ENCODE assay signal across 7 cellular contexts in genomic region chr3:73945553-73945952, GRCh38.
"Had no signal": no experiment of that assay in that cellular context is flagged by ENCODE, and none has a peak within 500 bp of the region (broad histone marks: within the 10 kb centered on the region; RNA-seq: fewer than 3 reads in every experiment).

No MANE protein-coding gene starts in this region.

- H2AFZ ChIP-seq: GM23338 had no signal

- H3K4me2 ChIP-seq: GM23338 had no signal

- H3K36me3 ChIP-seq: HAP-1 had no signal

- H3K27ac ChIP-seq: HL-60 had no signal

- H3K4me3 ChIP-seq: GM23338, HAP-1 had no signal

- DNase-seq: H7, HFFc6, KG1 had no signal

- H3K9me3 ChIP-seq: HAP-1 had no signal

- ATAC-seq: GM23338, HCT116 had no signal
